Comparison of ENCODE assay signal across 10 cellular contexts in genomic region chr16:4494746-4495490, GRCh38. TPM values are rescaled to one million over a fixed set of nuclear protein-coding genes. Genes with fewer than 3 reads are reported as not detected.
DNase-seq lines count a peak whose midpoint lies in the region; ATAC-seq and TF ChIP-seq lines count a peak whose summit lies in the region.
"Had no signal": no experiment of that assay in that cellular context is flagged by ENCODE, and none has a peak within 500 bp of the region (broad histone marks: within the 10 kb centered on the region; RNA-seq: fewer than 3 reads in every experiment).

No MANE protein-coding gene starts in this region.

- BruUV-seq in PC-9 (replicated peaks; lab: Mats Ljungman, UMichigan) = no TSS peak

- TF ChIP-seq CTCF in PC-9 (conservative IDR thresholded peaks at IDR 0.05) (no peak), epithelial cell of esophagus (IDR thresholded peaks at IDR 0.05; ENCODE audit: insufficient read depth, low read depth, low read length, missing control alignments) (no peak), neutrophil (IDR thresholded peaks at IDR 0.05) (no peak)

- H3K79me2 ChIP-seq in PC-9 (ENCODE audit: low read depth) = peaks cover 32% of the 10 kb centered on the region

- POLR2A ChIA-PET in PC-9 (lab: Charles Lee; ENCODE audit: unreplicated experiment) = interaction anchor here (0.5 to 0.6 kb wide), 3 partner anchors 41 to 122 kb away, joined by 3 to 4 read pairs (median 4); no protein-coding TSS in a partner anchor

- no peak for ATAC-seq in HG03196 (IDR thresholded peaks at IDR 0.05; ENCODE audit: unreplicated experiment)

- H3K9me2 ChIP-seq in PC-9 (ENCODE audit: insufficient read depth) = no peaks in the 10 kb centered on the region

- H4K20me1 ChIP-seq in PC-9 (ENCODE audit: insufficient read depth) = peaks cover 7% of the 10 kb centered on the region; the same call in 1 of the 2 replicates

- H3K4me1 ChIP-seq in PC-9 (replicated peaks; ENCODE audit: insufficient read depth) (peaks cover 52% of the 10 kb centered on the region), neutrophil (ENCODE audit: control insufficient read depth in 1 of 2, insufficient read depth in 1 of 2, low read depth in 1 of 2, low read length in 1 of 2) (no peaks in the 10 kb centered on the region)

- no peaks in the 10 kb centered on the region for H3K27me3 ChIP-seq in PC-9 (ENCODE audit: insufficient read depth, low read depth)
- H3K27me3 ChIP-seq in neutrophil = no peaks in the 10 kb centered on the region

- DNase-seq in ELR (ENCODE audit: low read depth) (peak; percentile 91), PC-9 (peak; percentile 67 to 82), epithelial cell of esophagus (ENCODE audit: low read depth) (peak; percentile 97), NCI-H2029 treated with DMSO at 0.1 percent for 48 hours (lab: John Stamatoyannopoulos, UW) (no peak), epidermal melanocyte (ENCODE audit: insufficient read length, low spot score) (no peak), occipital lobe (lab: John Stamatoyannopoulos, UW) (no peak)
- DNase-seq: activated naive CD4-positive, alpha-beta T cell treated with anti-CD3 and anti-CD28 coated beads, Interleukin-2, amount 50 U/mL, for 16 hours; head of caudate nucleus had no signal

- CTCF ChIA-PET in PC-9 (lab: Charles Lee) = interaction anchor here (0.6 to 0.7 kb wide), 2 partner anchors 90 to 205 kb away, joined by 4 to 6 read pairs; no protein-coding TSS in a partner anchor

- H3K9me3 ChIP-seq in PC-9 (ENCODE audit: insufficient read depth, low read depth) (no peaks in the 10 kb centered on the region), neutrophil (no peaks in the 10 kb centered on the region)

- H3F3A ChIP-seq in PC-9 (ENCODE audit: insufficient read depth, low read depth) = peaks cover 38% of the 10 kb centered on the region

- H3K4me2 ChIP-seq in PC-9 = peak overlapping the region; percentile 29

- no peaks in the 10 kb centered on the region for H3K36me3 ChIP-seq in PC-9 (ENCODE audit: low read depth)
- H3K36me3 ChIP-seq in neutrophil = peaks cover 20% of the 10 kb centered on the region

- no peak overlapping the region for H2AFZ ChIP-seq in PC-9

- intact Hi-C loops in PC-9 (cut with micrococcal nuclease; ENCODE audit: unreplicated experiment) = no loop called here

- peak overlapping the region; percentile 72 for H3K27ac ChIP-seq in PC-9
- peak overlapping the region; percentile 44 for H3K27ac ChIP-seq in neutrophil

- no peak overlapping the region for H3K4me3 ChIP-seq in PC-9
- H3K4me3 ChIP-seq in epithelial cell of esophagus (ENCODE audit: low read length) = no peak overlapping the region
- no peak overlapping the region for H3K4me3 ChIP-seq in neutrophil (ENCODE audit: low read depth in 1 of 2, low read length in 1 of 2)

RNA-seq across cellular contexts. Expression of gene HMOX2, which starts 18.7 kb away (rescaled TPM):
- 68.1 and 69.5 TPM in 2 replicates for total RNA-seq in PC-9 (2021)
- 27.0 TPM for total RNA-seq in occipital lobe

RNA-seq across cellular contexts. Expression of gene NMRAL1, which starts 20.5 kb away (rescaled TPM):
- total RNA-seq in PC-9 (2021) (118 and 141 TPM in 2 replicates), occipital lobe (51.2 TPM)

RNA-seq across cellular contexts. Expression of gene CDIP1, which starts 43.7 kb away (rescaled TPM):
- 10.7 and 18.4 TPM in 2 replicates for total RNA-seq in PC-9 (2021)
- 11.1 TPM for total RNA-seq in occipital lobe

Comparison
In these comparisons a context has a peak if more than half of its experiments do, and no peak if none do; other contexts are left out.
1. DNase-seq: peak in ELR (single experiment), PC-9 (2 of 2) and epithelial cell of esophagus (single experiment); none in NCI-H2029 treated with DMSO at 0.1 percent for 48 hours (single experiment), epidermal melanocyte (single experiment) and occipital lobe (single experiment).